Comparison of ENCODE assay signal across 37 cellular contexts in the genomic region with DNA sequence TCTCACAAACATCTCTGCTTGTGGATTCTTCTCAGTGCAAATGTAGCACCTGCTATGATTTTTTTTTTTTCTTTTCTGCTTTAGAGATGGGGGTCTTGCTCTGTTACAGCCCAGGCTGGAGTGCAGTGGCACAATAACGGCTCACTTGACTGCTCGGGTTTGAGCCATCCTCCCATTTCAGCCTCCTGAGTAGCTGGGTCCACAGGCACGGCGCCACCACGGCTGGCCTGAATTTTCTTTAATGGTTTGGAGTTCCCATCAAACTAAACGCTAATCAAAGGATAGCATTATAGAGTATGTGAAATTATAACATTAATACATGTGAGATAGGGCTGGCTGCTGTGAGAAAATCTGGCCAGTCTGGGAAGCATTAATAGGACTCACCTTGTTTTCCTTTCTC. TPM values are rescaled to one million over a fixed set of nuclear protein-coding genes. Genes with fewer than 3 reads are reported as not detected.
DNase-seq lines count a peak whose midpoint lies in the region; ATAC-seq and TF ChIP-seq lines count a peak whose summit lies in the region.
"Had no signal": no experiment of that assay in that cellular context is flagged by ENCODE, and none has a peak within 500 bp of the region (broad histone marks: within the 10 kb centered on the region; RNA-seq: fewer than 3 reads in every experiment).

No MANE protein-coding gene starts in this region.

- H3K27ac Mint-ChIP-seq in CD4-positive, alpha-beta memory T cell = peak overlapping the region in 4 of 7 donors; percentile 10 to 29 (median 21)
- H3K27ac Mint-ChIP-seq in T-helper 17 cell (peak overlapping the region; percentile 77), osteocyte (ENCODE audit: unreplicated experiment) (no peak overlapping the region)
- H3K27ac Mint-ChIP-seq in naive thymus-derived CD8-positive, alpha-beta T cell = peak overlapping the region in 5 of 10 donors; percentile 9 to 74 (median 71)
- H3K27ac Mint-ChIP-seq: activated T-helper 2 cell treated with anti-CD3 and anti-CD28 coated beads, Interferon-gamma antibody, Interleukin-2, Interleukin-4, amounts not matched to agents 10 μg/mL and 5 μg/mL and 100 μg/mL, durations not matched to agents 14 hours and 24 hours and 36 hours; dendritic cell treated with granulocyte-macrophage colony-stimulating factor and Interleukin-4, amounts not matched to agents 40 ng/mL and 50 ng/mL, for 4 days; endodermal cell had no signal

- TF ChIP-seq CTCF in osteocyte (IDR thresholded peaks at IDR 0.05) = no peak

- intact Hi-C loops in CD4-positive, alpha-beta memory T cell (cut with micrococcal nuclease) = no loop called here

- H3K4me3 Mint-ChIP-seq in CD4-positive, alpha-beta memory T cell = no peak overlapping the region
- H3K4me3 Mint-ChIP-seq in T-helper 17 cell = no peak overlapping the region
- H3K4me3 Mint-ChIP-seq in naive thymus-derived CD8-positive, alpha-beta T cell = no peak overlapping the region
- no peak overlapping the region for H3K4me3 Mint-ChIP-seq in osteocyte (ENCODE audit: unreplicated experiment)
- H3K4me3 Mint-ChIP-seq: CD4-positive, CD25-positive, alpha-beta regulatory T cell; dendritic cell treated with granulocyte-macrophage colony-stimulating factor and Interleukin-4, amounts not matched to agents 40 ng/mL and 50 ng/mL, for 4 days; endodermal cell; neural crest cell; stimulated activated naive CD8-positive, alpha-beta T cell treated with anti-CD3 and anti-CD28 coated beads, Interleukin-15, amount 100 ng/mL, for 72 hours had no signal

- peaks cover 15% of the 10 kb centered on the region for H3K36me3 ChIP-seq in CD4-positive, alpha-beta memory T cell (ENCODE audit: insufficient read depth, low read length)
- H3K36me3 ChIP-seq: thoracic aorta had no signal

- CTCF ChIA-PET in CD4-positive, alpha-beta memory T cell (lab: Charles Lee; ENCODE audit: partially characterized antibody) = no interaction called here

- H3K36me3 Mint-ChIP-seq in CD4-positive, alpha-beta memory T cell = peaks cover 0 to 16% of the 10 kb centered on the region in 2 donors
- H3K36me3 Mint-ChIP-seq in T-helper 17 cell (ENCODE audit: low read depth) = peaks cover 10% of the 10 kb centered on the region
- peaks cover 0 to 16% (median 0%) of the 10 kb centered on the region in 3 donors for H3K36me3 Mint-ChIP-seq in naive thymus-derived CD8-positive, alpha-beta T cell
- peaks cover 24% of the 10 kb centered on the region for H3K36me3 Mint-ChIP-seq in osteocyte (ENCODE audit: unreplicated experiment)

- H3K4me3 ChIP-seq in CD4-positive, alpha-beta memory T cell (ENCODE audit: low read length in 2 of 2) = no peak overlapping the region
- H3K4me3 ChIP-seq: A549, heart left ventricle, lung, MG63, SJSA1, smooth muscle cell, thoracic aorta had no signal

- H3K27me3 Mint-ChIP-seq in CD4-positive, alpha-beta memory T cell = peaks cover 0 to 2% of the 10 kb centered on the region in 2 donors
- no peaks in the 10 kb centered on the region for H3K27me3 Mint-ChIP-seq in T-helper 17 cell
- peaks cover 0 to 3% (median 0%) of the 10 kb centered on the region in 5 donors for H3K27me3 Mint-ChIP-seq in naive thymus-derived CD8-positive, alpha-beta T cell
- H3K27me3 Mint-ChIP-seq in osteocyte (ENCODE audit: unreplicated experiment) = peaks cover 8% of the 10 kb centered on the region

- H3K9me3 ChIP-seq in CD4-positive, alpha-beta memory T cell (ENCODE audit: control insufficient read depth in 1 of 2, low read length in 2 of 2) = no peaks in the 10 kb centered on the region
- no peaks in the 10 kb centered on the region for H3K9me3 ChIP-seq in T-helper 17 cell (ENCODE audit: control insufficient read depth, low read length, poor library complexity, severe bottlenecking)
- H3K9me3 ChIP-seq: A549, heart left ventricle, MG63, SJSA1, thoracic aorta had no signal

- POLR2A ChIA-PET in CD4-positive, alpha-beta memory T cell (lab: Charles Lee; ENCODE audit: partially characterized antibody) = interaction anchor here (0.6 kb wide), 1 partner anchor 26 kb away, joined by 3 read pairs; a partner anchor contains a TSS
- POLR2A ChIA-PET in naive thymus-derived CD8-positive, alpha-beta T cell (lab: Charles Lee) = interaction anchor here (1.2 kb wide), 1 partner anchor 26 kb away, joined by 4 read pairs; a partner anchor contains a TSS

- no peaks in the 10 kb centered on the region for H3K4me1 ChIP-seq in CD4-positive, alpha-beta memory T cell (ENCODE audit: insufficient read depth, low read length)
- H3K4me1 ChIP-seq: A549, heart left ventricle, parathyroid adenoma, SJSA1 had no signal

- peaks cover 0 to 3% (median 1%) of the 10 kb centered on the region in 4 donors for H3K4me1 Mint-ChIP-seq in CD4-positive, alpha-beta memory T cell
- H3K4me1 Mint-ChIP-seq in T-helper 17 cell (peaks cover 5% of the 10 kb centered on the region), osteocyte (ENCODE audit: unreplicated experiment) (no peaks in the 10 kb centered on the region)
- peaks cover 0 to 10% (median 2%) of the 10 kb centered on the region in 4 donors for H3K4me1 Mint-ChIP-seq in naive thymus-derived CD8-positive, alpha-beta T cell
- H3K4me1 Mint-ChIP-seq: endodermal cell; neural crest cell; stimulated activated naive CD8-positive, alpha-beta T cell treated with anti-CD3 and anti-CD28 coated beads, Interleukin-15, amount 100 ng/mL, for 72 hours had no signal

- H3K27ac ChIP-seq in CD4-positive, alpha-beta memory T cell (ENCODE audit: low read depth, low read length) = no peak overlapping the region
- H3K27ac ChIP-seq: A549, heart left ventricle, HL-60, KMS-11, parathyroid adenoma, SJSA1, thoracic aorta, WERI-Rb-1 had no signal

- H3K27me3 ChIP-seq in CD4-positive, alpha-beta memory T cell (ENCODE audit: insufficient read depth, low read length) = no peaks in the 10 kb centered on the region
- H3K27me3 ChIP-seq: SJSA1 had no signal

- no peak for ATAC-seq in T-helper 17 cell
- ATAC-seq in naive thymus-derived CD8-positive, alpha-beta T cell = peak; percentile 26 to 30
- no peak for ATAC-seq in GM18520 (IDR thresholded peaks at IDR 0.05; ENCODE audit: unreplicated experiment)
- no peak for ATAC-seq in HG03045 (IDR thresholded peaks at IDR 0.05; ENCODE audit: unreplicated experiment)

- DNase-seq in NCI-H748 (lab: John Stamatoyannopoulos, UW; ENCODE audit: unreplicated experiment) = peak; percentile 35
- no peak for DNase-seq in NCI-H748 treated with DMSO at 0.1 percent for 48 hours (lab: John Stamatoyannopoulos, UW)
- DNase-seq in CD4-positive, alpha-beta memory T cell = no peak
- DNase-seq in T-helper 17 cell = no peak
- no peak for DNase-seq in naive thymus-derived CD8-positive, alpha-beta T cell
- DNase-seq in osteocyte (ENCODE audit: extremely low spot score, unreplicated experiment) = no peak
- DNase-seq: activated CD4-positive, alpha-beta T cell treated with anti-CD3 and anti-CD28 coated beads for 48 hours; activated CD8-positive, alpha-beta memory T cell treated with anti-CD3 and anti-CD28 coated beads for 24 hours; activated T-cell treated with anti-CD3 and anti-CD28 coated beads for 4 hours; AML-193; CD4-positive, CD25-positive, alpha-beta regulatory T cell; central memory CD4-positive, alpha-beta T cell; DMS153; HCEC 1CT; MG63; NCI-H1417; NCI-H2081; NCI-H226; NCI-H526 treated with DMSO at 0.1 percent for 48 hours; stimulated activated naive CD8-positive, alpha-beta T cell treated with anti-CD3 and anti-CD28 coated beads, Interleukin-15, amount 100 ng/mL, for 72 hours; WERI-Rb-1 had no signal

- no peaks in the 10 kb centered on the region for H3K9me3 Mint-ChIP-seq in CD4-positive, alpha-beta memory T cell
- no peaks in the 10 kb centered on the region for H3K9me3 Mint-ChIP-seq in naive thymus-derived CD8-positive, alpha-beta T cell
- H3K9me3 Mint-ChIP-seq in osteocyte (ENCODE audit: unreplicated experiment) = no peaks in the 10 kb centered on the region
- H3K9me3 Mint-ChIP-seq: activated T-helper 2 cell treated with anti-CD3 and anti-CD28 coated beads, Interferon-gamma antibody, Interleukin-2, Interleukin-4, amounts not matched to agents 10 μg/mL and 5 μg/mL and 100 μg/mL, durations not matched to agents 14 hours and 24 hours and 36 hours; CD4-positive, CD25-positive, alpha-beta regulatory T cell; dendritic cell treated with granulocyte-macrophage colony-stimulating factor and Interleukin-4, amounts not matched to agents 40 ng/mL and 50 ng/mL, for 4 days; endodermal cell; neural crest cell; stimulated activated naive CD8-positive, alpha-beta T cell treated with anti-CD3 and anti-CD28 coated beads, Interleukin-15, amount 100 ng/mL, for 72 hours had no signal

RNA-seq across cellular contexts. Expression of a gene that starts 7.2 kb away (rescaled TPM):
- total RNA-seq in CD4-positive, alpha-beta memory T cell = not detected
- polyA plus RNA-seq in CD4-positive, alpha-beta memory T cell = under 1 TPM in 1 of 2 donors, not detected in 1; 0.20 TPM
- total RNA-seq in T-helper 17 cell (under 1 TPM; 0.10 to 0.86 TPM), osteocyte (not detected in 2 replicates)
- total RNA-seq in naive thymus-derived CD8-positive, alpha-beta T cell = under 1 TPM; 0.11 to 0.26 TPM
- polyA plus RNA-seq in naive thymus-derived CD8-positive, alpha-beta T cell = not detected
- total RNA-seq: G401, neural crest cell had no signal
- polyA plus RNA-seq: A549; CD4-positive, CD25-positive, alpha-beta regulatory T cell had no signal

RNA-seq across cellular contexts. Expression of a gene that starts 26.0 kb away (rescaled TPM):
- 100 to 1,000 TPM; 158 to 159 TPM for total RNA-seq in CD4-positive, alpha-beta memory T cell
- polyA plus RNA-seq in CD4-positive, alpha-beta memory T cell = 10 to 100 TPM; 45.5 to 49.0 TPM
- total RNA-seq in T-helper 17 cell = 10 to 100 TPM; 88.5 to 95.2 TPM
- 100 to 1,000 TPM; 171 to 175 TPM for total RNA-seq in naive thymus-derived CD8-positive, alpha-beta T cell
- 10 to 100 TPM; 40.9 to 67.7 (median 63.3) TPM for polyA plus RNA-seq in naive thymus-derived CD8-positive, alpha-beta T cell
- total RNA-seq in osteocyte = 78.1 and 84.3 TPM in 2 replicates

Comparison
In these comparisons a context has a peak if more than half of its experiments do, and no peak if none do; other contexts are left out.
1. ATAC-seq: peak in naive thymus-derived CD8-positive, alpha-beta T cell (2 of 2); none in T-helper 17 cell (single experiment), GM18520 (single experiment) and HG03045 (single experiment).